In genomic region chr6:34657979-34658480, GRCh38 we compare ENCODE assay signal across 8 cellular contexts. TPM values are rescaled to one million over a fixed set of nuclear protein-coding genes. Genes with fewer than 3 reads are reported as not detected.
DNase-seq lines count a peak whose midpoint lies in the region; ATAC-seq and TF ChIP-seq lines count a peak whose summit lies in the region.
"Not testable (repeated sequence)": the region's sequence is repeated elsewhere in the genome, so short reads cannot be mapped to it uniquely, and the experiment has no call there.

No MANE protein-coding gene starts in this region.

- not testable (repeated sequence) for H4K20me1 ChIP-seq in HCT116 (ENCODE audit: insufficient read depth)

- H3K4me1 Mint-ChIP-seq in activated T-cell treated with anti-CD3 and anti-CD28 coated beads, Interleukin-2, amount 50 U/mL, for 72 hours (ENCODE audit: low read depth), result peaks cover 49% of the 10 kb centered on the region
- H3K4me1 Mint-ChIP-seq in chondrocyte (ENCODE audit: low read depth), result peaks cover 40% of the 10 kb centered on the region
- peaks cover 26 to 65% (median 60%) of the 10 kb centered on the region in 7 donors for H3K4me1 Mint-ChIP-seq in naive thymus-derived CD4-positive, alpha-beta T cell
- H3K4me1 Mint-ChIP-seq in stimulated activated naive B cell treated with anti-CD40 and anti-IgM and Interleukin-4, amounts not matched to agents 10 μg/mL and 1 μg/mL and 100 μg/mL, for 72 hours, result peaks cover 26 to 60% of the 10 kb centered on the region in 2 donors

- intact Hi-C loops in HCT116 (cut with micrococcal nuclease), result not testable (repeated sequence)
- intact Hi-C loops in heart right ventricle (cut with DNase I), result loop anchor here in 6 of 10 donors (2.0 to 10.0 kb wide), 3 partner anchors 39 to 97 kb away; partner anchors contain the start of genes ILRUN (in 6 of the 6) and SNRPC (in 1 of the 6)
- intact Hi-C loops in naive thymus-derived CD4-positive, alpha-beta T cell (cut with micrococcal nuclease), result loop anchor here (1.0 to 5.0 kb wide), 5 partner anchors 13 to 99 kb away; partner anchors contain the start of gene SNRPC (in 2 of the 2)

- peaks cover 30 to 50% of the 10 kb centered on the region in 2 experiments for H3K4me1 ChIP-seq in HCT116 (ENCODE audit: control insufficient read depth in 1 of 2, insufficient read depth in 2 of 2, low read length in 2 of 2)
- H3K4me1 ChIP-seq in Peyer's patch, result peaks cover 0 to 37% (median 14%) of the 10 kb centered on the region in 4 donors
- peaks cover 11 to 73% (median 43%) of the 10 kb centered on the region in 9 donors for H3K4me1 ChIP-seq in heart right ventricle
- H3K4me1 ChIP-seq in naive thymus-derived CD4-positive, alpha-beta T cell (ENCODE audit: control insufficient read depth in 2 of 2, insufficient read depth in 2 of 2, low read length in 2 of 2), result peaks cover 8 to 17% of the 10 kb centered on the region in 2 donors

- H3K27me3 Mint-ChIP-seq in activated T-cell treated with anti-CD3 and anti-CD28 coated beads, Interleukin-2, amount 50 U/mL, for 72 hours (ENCODE audit: low read depth); chondrocyte (ENCODE audit: low read depth); naive thymus-derived CD4-positive, alpha-beta T cell; stimulated activated naive B cell treated with anti-CD40 and anti-IgM and Interleukin-4, amounts not matched to agents 10 μg/mL and 1 μg/mL and 100 μg/mL, for 72 hours: not testable (repeated sequence)

- peak overlapping the region; percentile 89 for H3K4me2 ChIP-seq in HCT116 (ENCODE audit: low read length)

- peak overlapping the region; percentile 39 to 58; a peak in 3 of 4 replicates for H3K4me3 ChIP-seq in HCT116 (replicated peaks in 1 of 2; ENCODE audit: low read depth in 1 of 2, low read length in 2 of 2)
- H3K4me3 ChIP-seq in Peyer's patch; naive thymus-derived CD4-positive, alpha-beta T cell (ENCODE audit: low read length): not testable (repeated sequence)
- peak overlapping the region in 8 of 10 donors; percentile 28 to 55 (median 50) for H3K4me3 ChIP-seq in heart right ventricle

- H3K9ac ChIP-seq in HCT116 (ENCODE audit: low read length), result peak overlapping the region; percentile 73

- not testable (repeated sequence) for TF ChIP-seq RAD21 in HCT116 (IDR thresholded peaks at IDR 0.05; ENCODE audit: low read depth)

- POLR2A ChIA-PET in HCT116 (lab: Charles Lee), result interaction anchor here (0.8 kb wide), 1 partner anchor 22 kb away, joined by 4 read pairs; no protein-coding TSS in a partner anchor
- POLR2A ChIA-PET in naive thymus-derived CD4-positive, alpha-beta T cell (lab: Charles Lee), result interaction anchor here (1.2 to 4.4 kb wide), 6 partner anchors 8 to 134 kb away, joined by 4 to 49 read pairs (median 8); partner anchors contain the start of genes BLTP3A, ILRUN and SNRPC

- H3K79me2 ChIP-seq in HCT116 (ENCODE audit: insufficient read depth, low read length), result peaks cover 85% of the 10 kb centered on the region

- not testable (repeated sequence) for H3K9me3 Mint-ChIP-seq in activated T-cell treated with anti-CD3 and anti-CD28 coated beads, Interleukin-2, amount 50 U/mL, for 72 hours; chondrocyte (ENCODE audit: low read depth); naive thymus-derived CD4-positive, alpha-beta T cell; stimulated activated naive B cell treated with anti-CD40 and anti-IgM and Interleukin-4, amounts not matched to agents 10 μg/mL and 1 μg/mL and 100 μg/mL, for 72 hours

- 55 to 58% methylated on average over 6 of the region's 6 CpGs for WGBS in heart right ventricle, 2 donors

- not testable (repeated sequence) for H3K9me2 ChIP-seq in HCT116 (ENCODE audit: insufficient read depth)

- not testable (repeated sequence) for H3K36me3 Mint-ChIP-seq in activated T-cell treated with anti-CD3 and anti-CD28 coated beads, Interleukin-2, amount 50 U/mL, for 72 hours (ENCODE audit: insufficient read depth in 2 of 2); chondrocyte (ENCODE audit: low read depth); stimulated activated naive B cell treated with anti-CD40 and anti-IgM and Interleukin-4, amounts not matched to agents 10 μg/mL and 1 μg/mL and 100 μg/mL, for 72 hours
- peaks cover 0 to 19% (median 5%) of the 10 kb centered on the region in 5 donors for H3K36me3 Mint-ChIP-seq in naive thymus-derived CD4-positive, alpha-beta T cell

- not testable (repeated sequence) for H3K36me3 ChIP-seq in HCT116 (ENCODE audit: control insufficient read depth in 1 of 2, insufficient read depth in 2 of 2, low read length in 2 of 2); naive thymus-derived CD4-positive, alpha-beta T cell (ENCODE audit: control insufficient read depth in 2 of 3, insufficient read depth in 3 of 3, low read length in 3 of 3)
- peaks cover 0 to 12% (median 0%) of the 10 kb centered on the region in 3 donors for H3K36me3 ChIP-seq in Peyer's patch
- H3K36me3 ChIP-seq in heart right ventricle, result peaks cover 0 to 16% (median 0%) of the 10 kb centered on the region in 9 donors

- peak overlapping the region in 1 of 2 donors; percentile 90 for H3K4me3 Mint-ChIP-seq in activated T-cell treated with anti-CD3 and anti-CD28 coated beads, Interleukin-2, amount 50 U/mL, for 72 hours
- H3K4me3 Mint-ChIP-seq in chondrocyte (ENCODE audit: unreplicated experiment), result peak overlapping the region; percentile 78
- H3K4me3 Mint-ChIP-seq in naive thymus-derived CD4-positive, alpha-beta T cell, result peak overlapping the region in 8 of 10 donors; percentile 80 to 94 (median 88)
- H3K4me3 Mint-ChIP-seq in stimulated activated naive B cell treated with anti-CD40 and anti-IgM and Interleukin-4, amounts not matched to agents 10 μg/mL and 1 μg/mL and 100 μg/mL, for 72 hours, result not testable (repeated sequence)

- DNase-seq in AG20443 (ENCODE audit: low spot score), result peak; percentile 13
- not testable (repeated sequence) for DNase-seq in HCT116 (ENCODE audit: low read depth, low spot score); Peyer's patch; activated T-cell treated with anti-CD3 and anti-CD28 coated beads, Interleukin-2, amount 50 U/mL, for 72 hours; chondrocyte (ENCODE audit: low spot score); heart right ventricle; naive thymus-derived CD4-positive, alpha-beta T cell; stimulated activated naive B cell treated with anti-CD40 and anti-IgM and Interleukin-4, amounts not matched to agents 10 μg/mL and 1 μg/mL and 100 μg/mL, for 72 hours

- H3K9me3 ChIP-seq in HCT116 (ENCODE audit: control insufficient read depth in 1 of 2, insufficient read depth in 1 of 2, low read depth in 1 of 2, low read length in 2 of 2); Peyer's patch; heart right ventricle; naive thymus-derived CD4-positive, alpha-beta T cell (ENCODE audit: control insufficient read depth in 2 of 3, low read length in 3 of 3): not testable (repeated sequence)

- CTCF ChIA-PET in HCT116 (lab: Charles Lee), result interaction anchor here (1.1 kb wide), 1 partner anchor 18 kb away, joined by 3 read pairs; no protein-coding TSS in a partner anchor
- CTCF ChIA-PET in naive thymus-derived CD4-positive, alpha-beta T cell (lab: Charles Lee), result interaction anchor here (1.3 kb wide), 1 partner anchor 38 kb away, joined by 4 read pairs; no protein-coding TSS in a partner anchor

- H3K27ac Mint-ChIP-seq in activated T-cell treated with anti-CD3 and anti-CD28 coated beads, Interleukin-2, amount 50 U/mL, for 72 hours, result peak overlapping the region; percentile 97
- H3K27ac Mint-ChIP-seq in chondrocyte (ENCODE audit: unreplicated experiment), result peak overlapping the region; percentile 98
- peak overlapping the region; percentile 84 to 96 (median 90) for H3K27ac Mint-ChIP-seq in naive thymus-derived CD4-positive, alpha-beta T cell
- peak overlapping the region; percentile 93 for H3K27ac Mint-ChIP-seq in stimulated activated naive B cell treated with anti-CD40 and anti-IgM and Interleukin-4, amounts not matched to agents 10 μg/mL and 1 μg/mL and 100 μg/mL, for 72 hours

- not testable (repeated sequence) for TF ChIP-seq CTCF in HCT116 (IDR thresholded peaks at IDR 0.05 in 2 of 3, conservative IDR thresholded peaks at IDR 0.05 in 1 of 3; ENCODE audit: borderline replicate concordance in 1 of 3, insufficient read depth in 1 of 3, low read depth in 2 of 3, low read length in 2 of 3); Peyer's patch (IDR thresholded peaks at IDR 0.05); chondrocyte (IDR thresholded peaks at IDR 0.05); heart right ventricle (IDR thresholded peaks at IDR 0.05)

- not testable (repeated sequence) for BruUV-seq in HCT116 (replicated peaks; lab: Mats Ljungman, UMichigan)

- H3K27ac ChIP-seq in HCT116 (ENCODE audit: low read depth, low read length) (peak overlapping the region; percentile 84), Peyer's patch (peak overlapping the region; percentile 71 to 95 (median 80)), heart right ventricle (peak overlapping the region; percentile 83 to 96 (median 92))
- H3K27ac ChIP-seq in naive thymus-derived CD4-positive, alpha-beta T cell (ENCODE audit: low read depth, low read length), result peak overlapping the region; percentile 72

- not testable (repeated sequence) for TF ChIP-seq POLR2A in HCT116 (IDR thresholded peaks at IDR 0.05; ENCODE audit: borderline replicate concordance, extremely low read depth, insufficient read depth, insufficient read length); Peyer's patch (IDR thresholded peaks at IDR 0.05)

- H3K27me3 ChIP-seq in HCT116 (ENCODE audit: insufficient read depth, low read length); Peyer's patch; heart right ventricle; naive thymus-derived CD4-positive, alpha-beta T cell (ENCODE audit: control insufficient read depth in 2 of 2, insufficient read depth in 2 of 2, low read length in 2 of 2): not testable (repeated sequence)

- H2AFZ ChIP-seq in HCT116 (ENCODE audit: low read depth, low read length, poor library complexity, severe bottlenecking), result not testable (repeated sequence)

- RAD21 ChIA-PET in HCT116 (lab: Charles Lee; ENCODE audit: low non-redundant PET in 1 of 2, low total read pairs in 2 of 2, uncharacterized antibody in 2 of 2, unreplicated experiment in 2 of 2), result not testable (repeated sequence)

- peak; percentile 65 for ATAC-seq in HCT116
- not testable (repeated sequence) for ATAC-seq in activated T-cell treated with anti-CD3 and anti-CD28 coated beads, Interleukin-2, amount 50 U/mL, for 72 hours (replicated peaks in 1 of 2); naive thymus-derived CD4-positive, alpha-beta T cell; stimulated activated naive B cell treated with anti-CD40 and anti-IgM and Interleukin-4, amounts not matched to agents 10 μg/mL and 1 μg/mL and 100 μg/mL, for 72 hours (replicated peaks)
- peak in 4 of 8 donors; percentile 4 to 15 (median 6) for ATAC-seq in heart right ventricle

RNA-seq across cellular contexts. Expression of gene ILRUN, which starts 38.5 kb away (rescaled TPM):
- total RNA-seq in HCT116 (2021; ENCODE audit: unreplicated experiment), result 51.9 TPM
- 32.0 and 35.1 TPM in 2 replicates for polyA plus RNA-seq in HCT116 (2012)
- total RNA-seq in Peyer's patch, result 10 to 100 TPM; 52.8 to 82.3 (median 73.9) TPM
- 10 to 100 TPM; 68.8 to 78.8 TPM for total RNA-seq in activated T-cell treated with anti-CD3 and anti-CD28 coated beads, Interleukin-2, amount 50 U/mL, for 72 hours
- 41.0 to 45.9 TPM (median 42.4 TPM) in 3 replicates for total RNA-seq in chondrocyte
- 100 to 1,000 TPM in 8 of 10 donors, 10 to 100 TPM in 2; 86.9 to 157 (median 114) TPM for total RNA-seq in heart right ventricle
- polyA plus RNA-seq in heart right ventricle, result 10 to 100 TPM; 54.9 to 63.0 TPM
- total RNA-seq in naive thymus-derived CD4-positive, alpha-beta T cell, result 10 to 100 TPM; 45.2 to 74.6 (median 53.7) TPM
- polyA plus RNA-seq in naive thymus-derived CD4-positive, alpha-beta T cell, result 1 to 10 TPM; 8.8 to 8.9 TPM
